In genomic region chr3:11641683-11642407, GRCh38 we compare ENCODE assay signal across 8 cellular contexts. TPM values are rescaled to one million over a fixed set of nuclear protein-coding genes. Genes with fewer than 3 reads are reported as not detected.
DNase-seq lines count a peak whose midpoint lies in the region; ATAC-seq, FAIRE-seq and TF ChIP-seq lines count a peak whose summit lies in the region.

No MANE protein-coding gene starts in this region.

- H3K9me3 ChIP-seq in RWPE2 (ENCODE audit: severe bottlenecking) (no peaks in the 10 kb centered on the region), endodermal cell (ENCODE audit: control insufficient read depth, low read length) (no peaks in the 10 kb centered on the region)
- H3K9me3 ChIP-seq in naive thymus-derived CD4-positive, alpha-beta T cell (ENCODE audit: control insufficient read depth in 2 of 3, low read length in 3 of 3): no peaks in the 10 kb centered on the region

- H3K36me3 ChIP-seq in RWPE2 (ENCODE audit: low read depth) (no peaks in the 10 kb centered on the region), endodermal cell (ENCODE audit: control insufficient read depth, insufficient read depth, low read length) (no peaks in the 10 kb centered on the region)
- H3K36me3 ChIP-seq in naive thymus-derived CD4-positive, alpha-beta T cell (ENCODE audit: control insufficient read depth in 2 of 3, insufficient read depth in 3 of 3, low read length in 3 of 3): no peaks in the 10 kb centered on the region

- H3K27ac ChIP-seq in RWPE2 (ENCODE audit: poor library complexity, severe bottlenecking) (peak overlapping the region; percentile 94), endodermal cell (ENCODE audit: low read depth, low read length) (peak overlapping the region; percentile 98)
- peak overlapping the region; percentile 91 for H3K27ac ChIP-seq in naive thymus-derived CD4-positive, alpha-beta T cell (ENCODE audit: low read depth, low read length)

- H3K4me1 ChIP-seq in RWPE2 (ENCODE audit: insufficient read depth, poor library complexity, severe bottlenecking) (peaks cover 38% of the 10 kb centered on the region), endodermal cell (ENCODE audit: control insufficient read depth, insufficient read depth, low read length) (peaks cover 22% of the 10 kb centered on the region)
- H3K4me1 ChIP-seq in naive thymus-derived CD4-positive, alpha-beta T cell (ENCODE audit: control insufficient read depth in 2 of 2, insufficient read depth in 2 of 2, low read length in 2 of 2): peaks cover 12 to 34% of the 10 kb centered on the region in 2 donors

- DNase-seq in AG08395 (ENCODE audit: low spot score): peak; percentile 49
- DNase-seq in GM12892 (ENCODE audit: insufficient read length): no peak
- DNase-seq in RWPE2 (ENCODE audit: low spot score): no peak
- no peak for DNase-seq in endodermal cell
- DNase-seq in naive thymus-derived CD4-positive, alpha-beta T cell: peak in 7 of 9 donors; percentile 41 to 62 (median 48)
- DNase-seq in NCI-H2196 (lab: John Stamatoyannopoulos, UW; ENCODE audit: unreplicated experiment): no peak

- no peak for TF ChIP-seq POLR2A in GM12892 (IDR thresholded peaks at IDR 0.05; ENCODE audit: low read depth, low read length)

- CTCF ChIA-PET in naive thymus-derived CD4-positive, alpha-beta T cell (lab: Charles Lee): no interaction called here

- peak overlapping the region; percentile 97 for H3K27ac Mint-ChIP-seq in endodermal cell
- peak overlapping the region; percentile 94 to 100 (median 99) for H3K27ac Mint-ChIP-seq in naive thymus-derived CD4-positive, alpha-beta T cell

- no peaks in the 10 kb centered on the region for H3K27me3 Mint-ChIP-seq in endodermal cell (ENCODE audit: insufficient read depth)
- H3K27me3 Mint-ChIP-seq in naive thymus-derived CD4-positive, alpha-beta T cell: peaks cover 0 to 3% (median 0%) of the 10 kb centered on the region in 5 donors

- intact Hi-C loops in naive thymus-derived CD4-positive, alpha-beta T cell (cut with micrococcal nuclease): loop anchor here (1.0 to 5.0 kb wide), 11 partner anchors 8 to 1020 kb away; partner anchors contain the start of genes TSEN2 (in 2 of the 2), RAF1 (in 1 of the 2) and TAMM41 (in 1 of the 2)

- H3K9me3 Mint-ChIP-seq in endodermal cell: no peaks in the 10 kb centered on the region
- H3K9me3 Mint-ChIP-seq in naive thymus-derived CD4-positive, alpha-beta T cell: no peaks in the 10 kb centered on the region

- H3K9ac ChIP-seq in endodermal cell (ENCODE audit: extremely low read depth, low read length, poor library complexity, severe bottlenecking): peak overlapping the region; percentile 95

- POLR2A ChIA-PET in naive thymus-derived CD4-positive, alpha-beta T cell (lab: Charles Lee): interaction anchor here (0.7 to 8.4 kb wide), 4 partner anchors 9 to 1837 kb away, joined by 3 to 53 read pairs (median 4); no protein-coding TSS in a partner anchor

- FAIRE-seq in GM12892 (lab: Jason Lieb, UNC): peak; percentile 67

- H3K36me3 Mint-ChIP-seq in endodermal cell (ENCODE audit: low read depth): no peaks in the 10 kb centered on the region
- H3K36me3 Mint-ChIP-seq in naive thymus-derived CD4-positive, alpha-beta T cell: peaks cover 0 to 22% (median 5%) of the 10 kb centered on the region in 5 donors

- ATAC-seq in RWPE2 (ENCODE audit: low read depth): no peak
- ATAC-seq in naive thymus-derived CD4-positive, alpha-beta T cell: peak; percentile 28
- ATAC-seq in GM21723 (IDR thresholded peaks at IDR 0.05; ENCODE audit: unreplicated experiment): no peak
- ATAC-seq in HG02973 (IDR thresholded peaks at IDR 0.05; ENCODE audit: unreplicated experiment): no peak

- H3K27me3 ChIP-seq in RWPE2 (ENCODE audit: insufficient read depth, poor library complexity, severe bottlenecking) (no peaks in the 10 kb centered on the region), endodermal cell (ENCODE audit: control insufficient read depth, insufficient read depth, low read length, poor library complexity, severe bottlenecking) (no peaks in the 10 kb centered on the region)
- no peaks in the 10 kb centered on the region for H3K27me3 ChIP-seq in naive thymus-derived CD4-positive, alpha-beta T cell (ENCODE audit: control insufficient read depth in 2 of 2, insufficient read depth in 2 of 2, low read length in 2 of 2)

- H3K4me1 Mint-ChIP-seq in endodermal cell: peaks cover 40% of the 10 kb centered on the region
- H3K4me1 Mint-ChIP-seq in naive thymus-derived CD4-positive, alpha-beta T cell: peaks cover 34 to 61% (median 55%) of the 10 kb centered on the region in 7 donors

- H3K4me3 ChIP-seq in RWPE2 (ENCODE audit: severe bottlenecking) (peak overlapping the region; percentile 45), endodermal cell (ENCODE audit: low read length) (peak overlapping the region; percentile 88)
- H3K4me3 ChIP-seq in naive thymus-derived CD4-positive, alpha-beta T cell (ENCODE audit: low read length): peak overlapping the region; percentile 98

- H3K4me3 Mint-ChIP-seq in endodermal cell: peak overlapping the region; percentile 88
- H3K4me3 Mint-ChIP-seq in naive thymus-derived CD4-positive, alpha-beta T cell: peak overlapping the region; percentile 90 to 100 (median 98)

- WGBS in endodermal cell (ENCODE audit: insufficient coverage in 1 of 2, insufficient read length in 1 of 2), 2 experiments: 0 to 2% methylated on average over 2 to 9 of the region's 13 CpGs

- TF ChIP-seq CTCF in RWPE2 (IDR thresholded peaks at IDR 0.05; ENCODE audit: poor library complexity, severe bottlenecking) (no peak), endodermal cell (conservative IDR thresholded peaks at IDR 0.05) (no peak)

RNA-seq across cellular contexts. Expression of gene VGLL4, which starts 1.9 kb away (rescaled TPM):
- polyA plus RNA-seq in GM12892 (2012; ENCODE audit: missing spikeins): 36.5 TPM
- 10 to 100 TPM; 47.5 to 49.7 TPM for total RNA-seq in endodermal cell
- 77.0 TPM for polyA plus RNA-seq in endodermal cell (2013, experiment 1 of 2)
- polyA plus RNA-seq in endodermal cell (2013, experiment 2 of 2): 77.0 TPM
- 10 to 100 TPM; 22.9 to 44.8 (median 36.2) TPM for total RNA-seq in naive thymus-derived CD4-positive, alpha-beta T cell
- 10 to 100 TPM; 18.6 to 23.8 TPM for polyA plus RNA-seq in naive thymus-derived CD4-positive, alpha-beta T cell

Comparison
In these comparisons a context has a peak if more than half of its experiments do, and no peak if none do; other contexts are left out.
1. DNase-seq: peak in AG08395 (single experiment) and naive thymus-derived CD4-positive, alpha-beta T cell (7 of 9); none in GM12892 (single experiment), RWPE2 (single experiment), endodermal cell (single experiment) and NCI-H2196 (single experiment).
2. H3K4me3 ChIP-seq: peak in every context shown above with its lines; median percentile 98 in naive thymus-derived CD4-positive, alpha-beta T cell; 88 in endodermal cell; 45 in RWPE2.
3. Peak in every context shown above with its lines, with median percentiles within 50 percentile points of each other: H3K27ac ChIP-seq.